9 cellular contexts compared by ENCODE assay signal in the genomic region with DNA sequence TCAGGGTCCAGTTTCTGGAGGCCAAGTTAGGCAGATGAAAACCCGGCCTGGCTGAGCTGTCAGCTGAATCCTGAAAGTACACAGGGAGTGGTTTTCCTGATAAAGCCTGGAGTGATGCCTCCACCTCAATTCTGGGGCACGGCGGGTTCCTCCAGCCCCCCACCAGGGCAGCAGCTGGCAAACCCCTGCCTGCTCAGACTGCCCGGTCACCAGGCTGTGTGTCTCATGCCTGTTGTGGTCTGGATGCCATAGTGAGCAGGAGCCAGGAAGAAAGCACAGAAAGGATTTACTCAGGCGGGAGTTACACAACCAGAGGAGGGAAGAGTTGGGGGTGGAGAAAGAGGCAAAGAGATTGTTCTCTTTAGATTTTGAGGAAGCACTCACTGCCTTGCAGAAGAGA.
A peak's percentile ranks its signal among the peaks of the same experiment; 100 is the strongest.
DNase-seq lines count a peak whose midpoint lies in the region; ATAC-seq, FAIRE-seq and TF ChIP-seq lines count a peak whose summit lies in the region.
"Had no signal": no experiment of that assay in that cellular context is flagged by ENCODE, and none has a peak within 500 bp of the region (broad histone marks: within the 10 kb centered on the region; RNA-seq: fewer than 3 reads in every experiment).

No MANE protein-coding gene starts in this region.

- CTCF ChIA-PET in A549 (lab: Yijun Ruan, JAX), result interaction anchor here (0.5 to 6.7 kb wide), 46 partner anchors 9 to 600 kb away, joined by 3 to 65 read pairs (median 4); no protein-coding TSS in a partner anchor
- CTCF ChIA-PET in naive thymus-derived CD4-positive, alpha-beta T cell (lab: Charles Lee), result interaction anchor here (0.8 to 10.3 kb wide), 13 partner anchors 9 to 603 kb away, joined by 3 to 114 read pairs (median 5); no protein-coding TSS in a partner anchor

- H3K27ac ChIP-seq in A549 (peak overlapping the region; percentile 20 to 30; a peak in 3 of 6 replicates), esophagus (ENCODE audit: low read depth in 2 of 2, low read length in 1 of 2) (peak overlapping the region; percentile 14 to 44)
- no peak overlapping the region for H3K27ac ChIP-seq in naive thymus-derived CD4-positive, alpha-beta T cell (ENCODE audit: low read depth, low read length)

- no peak overlapping the region for H3K4me3 Mint-ChIP-seq in naive thymus-derived CD4-positive, alpha-beta T cell
- H3K4me3 Mint-ChIP-seq in nephron progenitor cell, result no peak overlapping the region
- H3K4me3 Mint-ChIP-seq: naive B cell had no signal

- no peak for DNase-seq in A549 (ENCODE audit: low read depth in 1 of 2, low spot score in 1 of 2)
- peak; percentile 87 for DNase-seq in MV-4-11 (lab: John Stamatoyannopoulos, UW)
- no peak for DNase-seq in naive thymus-derived CD4-positive, alpha-beta T cell
- no peak for DNase-seq in NCI-H774 (lab: John Stamatoyannopoulos, UW)
- DNase-seq in nephron progenitor cell, result no peak
- no peak for DNase-seq in HAP-1 (ENCODE audit: low spot score in 2 of 2)
- DNase-seq: naive B cell had no signal

- no peak for TF ChIP-seq POLR2A in A549 (IDR thresholded peaks at IDR 0.05; ENCODE audit: low read length)

- POLR2A ChIA-PET in A549 (lab: Yijun Ruan, JAX), result no interaction called here
- POLR2A ChIA-PET in naive thymus-derived CD4-positive, alpha-beta T cell (lab: Charles Lee), result interaction anchor here (0.6 to 1.0 kb wide), 3 partner anchors 9 to 600 kb away, joined by 3 to 4 read pairs (median 3); no protein-coding TSS in a partner anchor

- in situ Hi-C loops in HAP-1 (cut with MboI; ENCODE audit: low sequenced_read_pairs), result loop anchor here (10.0 to 25.0 kb wide), 2 partner anchors 202 to 554 kb away; no protein-coding TSS in a partner anchor

- H3K9me3 ChIP-seq in A549 (no peaks in the 10 kb centered on the region), esophagus (ENCODE audit: control insufficient read depth in 2 of 2, insufficient read depth in 1 of 2, low read depth in 1 of 2, low read length in 1 of 2) (no peaks in the 10 kb centered on the region), HAP-1 (no peaks in the 10 kb centered on the region)
- no peaks in the 10 kb centered on the region for H3K9me3 ChIP-seq in naive thymus-derived CD4-positive, alpha-beta T cell (ENCODE audit: control insufficient read depth in 2 of 3, low read length in 3 of 3)

- intact Hi-C loops in naive thymus-derived CD4-positive, alpha-beta T cell (cut with micrococcal nuclease), result loop anchor here in 1 of 2 donors (5.0 kb wide), 1 partner anchor 292 kb away; no protein-coding TSS in a partner anchor

- TF ChIP-seq CTCF in A549 (IDR thresholded peaks at IDR 0.05) (no peak), nephron progenitor cell (IDR thresholded peaks at IDR 0.05) (no peak)

- no peaks in the 10 kb centered on the region for H3K9me3 Mint-ChIP-seq in naive thymus-derived CD4-positive, alpha-beta T cell
- no peaks in the 10 kb centered on the region for H3K9me3 Mint-ChIP-seq in nephron progenitor cell
- H3K9me3 Mint-ChIP-seq: naive B cell had no signal

- no peak for ATAC-seq in A549
- ATAC-seq in naive thymus-derived CD4-positive, alpha-beta T cell, result peak; percentile 52
- ATAC-seq in GM19467 (IDR thresholded peaks at IDR 0.05; ENCODE audit: unreplicated experiment), result no peak

- no peak overlapping the region for H3K27ac Mint-ChIP-seq in naive thymus-derived CD4-positive, alpha-beta T cell
- no peak overlapping the region for H3K27ac Mint-ChIP-seq in nephron progenitor cell

- H3K4me1 ChIP-seq in A549 (peaks cover 28% of the 10 kb centered on the region), esophagus (ENCODE audit: control insufficient read depth in 2 of 2, insufficient read depth in 2 of 2, low read length in 1 of 2) (peaks cover 0 to 4% of the 10 kb centered on the region in 2 donors), HAP-1 (peaks cover 8% of the 10 kb centered on the region)
- no peaks in the 10 kb centered on the region for H3K4me1 ChIP-seq in naive thymus-derived CD4-positive, alpha-beta T cell (ENCODE audit: control insufficient read depth in 2 of 2, insufficient read depth in 2 of 2, low read length in 2 of 2)

- H3K4me2 ChIP-seq in A549, result no peak overlapping the region

- no peaks in the 10 kb centered on the region for H3K36me3 Mint-ChIP-seq in naive thymus-derived CD4-positive, alpha-beta T cell
- H3K36me3 Mint-ChIP-seq in nephron progenitor cell (ENCODE audit: low read depth), result peaks cover 41% of the 10 kb centered on the region
- H3K36me3 Mint-ChIP-seq: naive B cell had no signal

- peaks cover 0 to 4% (median 0%) of the 10 kb centered on the region in 7 donors for H3K4me1 Mint-ChIP-seq in naive thymus-derived CD4-positive, alpha-beta T cell
- H3K4me1 Mint-ChIP-seq in nephron progenitor cell, result peaks cover 33% of the 10 kb centered on the region
- H3K4me1 Mint-ChIP-seq: naive B cell had no signal

- 75% methylated on average over 5 of the region's 5 CpGs for WGBS in A549 (ENCODE audit: missing lambda C conversion rate)
- WGBS in esophagus, 2 donors, result 57 to 60% methylated on average over 5 of the region's 5 CpGs

- TF ChIP-seq EP300 in A549 (IDR thresholded peaks at IDR 0.05), result no peak

- H3K27me3 ChIP-seq in esophagus (ENCODE audit: control insufficient read depth in 1 of 2, insufficient read depth in 2 of 2, low read length in 2 of 2), result no peaks in the 10 kb centered on the region
- H3K27me3 ChIP-seq in naive thymus-derived CD4-positive, alpha-beta T cell (ENCODE audit: control insufficient read depth in 2 of 2, insufficient read depth in 2 of 2, low read length in 2 of 2), result no peaks in the 10 kb centered on the region
- H3K27me3 ChIP-seq in HAP-1 (ENCODE audit: low read depth), result no peaks in the 10 kb centered on the region

- H3K36me3 ChIP-seq in esophagus (ENCODE audit: control insufficient read depth in 2 of 2, insufficient read depth in 2 of 2, low read length in 1 of 2) (peaks cover 0 to 9% of the 10 kb centered on the region in 2 donors), HAP-1 (replicated peaks) (peaks cover 24% of the 10 kb centered on the region)
- no peaks in the 10 kb centered on the region for H3K36me3 ChIP-seq in naive thymus-derived CD4-positive, alpha-beta T cell (ENCODE audit: control insufficient read depth in 2 of 3, insufficient read depth in 3 of 3, low read length in 3 of 3)

- no peak for FAIRE-seq in A549 (lab: Jason Lieb, UNC)

- no peak for TF ChIP-seq RAD21 in A549 (conservative IDR thresholded peaks at IDR 0.05 in 1 of 2, IDR thresholded peaks at IDR 0.05 in 1 of 2)

- H3K27me3 Mint-ChIP-seq in naive thymus-derived CD4-positive, alpha-beta T cell, result peaks cover 11 to 14% (median 13%) of the 10 kb centered on the region in 5 donors
- no peaks in the 10 kb centered on the region for H3K27me3 Mint-ChIP-seq in nephron progenitor cell (ENCODE audit: low read depth, poor library complexity)

- H3K4me3 ChIP-seq in A549, result no peak overlapping the region
- no peak overlapping the region for H3K4me3 ChIP-seq in esophagus (ENCODE audit: low read depth in 1 of 2, low read length in 2 of 2)
- no peak overlapping the region for H3K4me3 ChIP-seq in naive thymus-derived CD4-positive, alpha-beta T cell (ENCODE audit: low read length)
- H3K4me3 ChIP-seq in HAP-1, result no peak overlapping the region

TF ChIP-seq in A549, 52 proteins besides CTCF, POLR2A, EP300 and RAD21 (continues in another document):
- TF ChIP-seq, protein P1, sequence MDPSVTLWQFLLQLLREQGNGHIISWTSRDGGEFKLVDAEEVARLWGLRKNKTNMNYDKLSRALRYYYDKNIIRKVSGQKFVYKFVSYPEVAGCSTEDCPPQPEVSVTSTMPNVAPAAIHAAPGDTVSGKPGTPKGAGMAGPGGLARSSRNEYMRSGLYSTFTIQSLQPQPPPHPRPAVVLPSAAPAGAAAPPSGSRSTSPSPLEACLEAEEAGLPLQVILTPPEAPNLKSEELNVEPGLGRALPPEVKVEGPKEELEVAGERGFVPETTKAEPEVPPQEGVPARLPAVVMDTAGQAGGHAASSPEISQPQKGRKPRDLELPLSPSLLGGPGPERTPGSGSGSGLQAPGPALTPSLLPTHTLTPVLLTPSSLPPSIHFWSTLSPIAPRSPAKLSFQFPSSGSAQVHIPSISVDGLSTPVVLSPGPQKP (IDR thresholded peaks at IDR 0.05; ENCODE audit: low read depth, low read length), result no peak
- TF ChIP-seq, protein P2, sequence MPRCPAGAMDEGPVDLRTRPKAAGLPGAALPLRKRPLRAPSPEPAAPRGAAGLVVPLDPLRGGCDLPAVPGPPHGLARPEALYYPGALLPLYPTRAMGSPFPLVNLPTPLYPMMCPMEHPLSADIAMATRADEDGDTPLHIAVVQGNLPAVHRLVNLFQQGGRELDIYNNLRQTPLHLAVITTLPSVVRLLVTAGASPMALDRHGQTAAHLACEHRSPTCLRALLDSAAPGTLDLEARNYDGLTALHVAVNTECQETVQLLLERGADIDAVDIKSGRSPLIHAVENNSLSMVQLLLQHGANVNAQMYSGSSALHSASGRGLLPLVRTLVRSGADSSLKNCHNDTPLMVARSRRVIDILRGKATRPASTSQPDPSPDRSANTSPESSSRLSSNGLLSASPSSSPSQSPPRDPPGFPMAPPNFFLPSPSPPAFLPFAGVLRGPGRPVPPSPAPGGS (IDR thresholded peaks at IDR 0.05), result no peak
- no peak for TF ChIP-seq TFCP2L1 (CRISPR knock-in tag; IDR thresholded peaks at IDR 0.05)
- TF ChIP-seq FOSL2 (IDR thresholded peaks at IDR 0.05), result no peak
- TF ChIP-seq FOSL2 (CRISPR knock-in tag; IDR thresholded peaks at IDR 0.05), result no peak
- TF ChIP-seq, protein P3, sequence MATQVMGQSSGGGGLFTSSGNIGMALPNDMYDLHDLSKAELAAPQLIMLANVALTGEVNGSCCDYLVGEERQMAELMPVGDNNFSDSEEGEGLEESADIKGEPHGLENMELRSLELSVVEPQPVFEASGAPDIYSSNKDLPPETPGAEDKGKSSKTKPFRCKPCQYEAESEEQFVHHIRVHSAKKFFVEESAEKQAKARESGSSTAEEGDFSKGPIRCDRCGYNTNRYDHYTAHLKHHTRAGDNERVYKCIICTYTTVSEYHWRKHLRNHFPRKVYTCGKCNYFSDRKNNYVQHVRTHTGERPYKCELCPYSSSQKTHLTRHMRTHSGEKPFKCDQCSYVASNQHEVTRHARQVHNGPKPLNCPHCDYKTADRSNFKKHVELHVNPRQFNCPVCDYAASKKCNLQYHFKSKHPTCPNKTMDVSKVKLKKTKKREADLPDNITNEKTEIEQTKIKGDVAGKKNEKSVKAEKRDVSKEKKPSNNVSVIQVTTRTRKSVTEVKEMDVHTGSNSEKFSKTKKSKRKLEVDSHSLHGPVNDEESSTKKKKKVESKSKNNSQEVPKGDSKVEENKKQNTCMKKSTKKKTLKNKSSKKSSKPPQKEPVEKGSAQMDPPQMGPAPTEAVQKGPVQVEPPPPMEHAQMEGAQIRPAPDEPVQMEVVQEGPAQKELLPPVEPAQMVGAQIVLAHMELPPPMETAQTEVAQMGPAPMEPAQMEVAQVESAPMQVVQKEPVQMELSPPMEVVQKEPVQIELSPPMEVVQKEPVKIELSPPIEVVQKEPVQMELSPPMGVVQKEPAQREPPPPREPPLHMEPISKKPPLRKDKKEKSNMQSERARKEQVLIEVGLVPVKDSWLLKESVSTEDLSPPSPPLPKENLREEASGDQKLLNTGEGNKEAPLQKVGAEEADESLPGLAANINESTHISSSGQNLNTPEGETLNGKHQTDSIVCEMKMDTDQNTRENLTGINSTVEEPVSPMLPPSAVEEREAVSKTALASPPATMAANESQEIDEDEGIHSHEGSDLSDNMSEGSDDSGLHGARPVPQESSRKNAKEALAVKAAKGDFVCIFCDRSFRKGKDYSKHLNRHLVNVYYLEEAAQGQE (IDR thresholded peaks at IDR 0.05), result no peak
